In the genomic region with DNA sequence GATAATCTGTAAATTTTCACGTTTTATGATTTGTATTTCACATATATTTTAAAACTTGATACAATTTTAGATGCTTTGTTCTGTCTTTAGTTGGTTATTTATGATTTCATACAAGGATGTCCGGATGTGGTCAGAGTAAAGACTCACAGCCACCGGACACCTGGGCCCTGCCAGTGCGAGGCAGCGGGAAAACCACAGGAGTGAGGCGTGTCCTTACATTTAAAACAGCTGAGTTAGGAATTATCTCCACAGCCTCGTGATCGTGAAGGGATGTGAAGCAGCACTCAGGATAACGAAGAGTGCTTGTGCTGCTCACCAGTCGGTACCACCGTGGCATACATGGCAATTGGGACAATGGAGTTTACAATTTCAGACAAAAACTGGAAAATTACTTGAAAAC, we compare ENCODE assay signal across 11 cellular contexts. TPM values are rescaled to one million over a fixed set of nuclear protein-coding genes. Genes with fewer than 3 reads are reported as not detected.
DNase-seq lines count a peak whose midpoint lies in the region; ATAC-seq and TF ChIP-seq lines count a peak whose summit lies in the region.
"Had no signal": no experiment of that assay in that cellular context is flagged by ENCODE, and none has a peak within 500 bp of the region (broad histone marks: within the 10 kb centered on the region; RNA-seq: fewer than 3 reads in every experiment).

No MANE protein-coding gene starts in this region.

- no peak overlapping the region for H3K4me2 ChIP-seq in mammary epithelial cell (ENCODE audit: insufficient read depth, low read depth, low read length)

- H3K27me3 Mint-ChIP-seq in stimulated activated naive CD8-positive, alpha-beta T cell treated with anti-CD3 and anti-CD28 coated beads, Interleukin-15, Interleukin-2, amounts not matched to agents 100 ng/mL and 50 ng/mL, for 24 hours: no peaks in the 10 kb centered on the region
- no peaks in the 10 kb centered on the region for H3K27me3 Mint-ChIP-seq in stimulated activated naive CD8-positive, alpha-beta T cell treated with anti-CD3 and anti-CD28 coated beads, Interleukin-15, amount 100 ng/mL, for 72 hours
- H3K27me3 Mint-ChIP-seq: activated naive CD8-positive, alpha-beta T cell treated with anti-CD3 and anti-CD28 coated beads for 36 hours had no signal

- 81% methylated on average over 11 of the region's 11 CpGs for WGBS in mammary epithelial cell (ENCODE audit: low coverage, missing lambda C conversion rate)

- no peak for ATAC-seq in stimulated activated naive CD8-positive, alpha-beta T cell treated with anti-CD3 and anti-CD28 coated beads, Interleukin-15, amount 100 ng/mL, for 72 hours
- no peak for ATAC-seq in HG02798 (IDR thresholded peaks at IDR 0.05; ENCODE audit: poor library complexity, unreplicated experiment)

- no peaks in the 10 kb centered on the region for H3K9me3 Mint-ChIP-seq in stimulated activated naive CD8-positive, alpha-beta T cell treated with anti-CD3 and anti-CD28 coated beads, Interleukin-15, Interleukin-2, amounts not matched to agents 100 ng/mL and 50 ng/mL, for 24 hours
- H3K9me3 Mint-ChIP-seq in stimulated activated naive CD8-positive, alpha-beta T cell treated with anti-CD3 and anti-CD28 coated beads, Interleukin-15, amount 100 ng/mL, for 72 hours: no peaks in the 10 kb centered on the region
- H3K9me3 Mint-ChIP-seq: activated naive CD8-positive, alpha-beta T cell treated with anti-CD3 and anti-CD28 coated beads for 36 hours had no signal

- H3K4me3 ChIP-seq in mammary epithelial cell (replicated peaks in 1 of 3; ENCODE audit: insufficient read depth in 1 of 3, low read depth in 2 of 3, low read length in 3 of 3): no peak overlapping the region
- H3K4me3 ChIP-seq: HAP-1 had no signal

- TF ChIP-seq CTCF in mammary epithelial cell (conservative IDR thresholded peaks at IDR 0.05 in 1 of 2, IDR thresholded peaks at IDR 0.05 in 1 of 2; ENCODE audit: extremely low read depth in 1 of 2, insufficient read depth in 1 of 2, low read depth in 1 of 2, low read length in 2 of 2): no peak

- DNase-seq in stimulated activated naive CD8-positive, alpha-beta T cell treated with anti-CD3 and anti-CD28 coated beads, Interleukin-15, amount 100 ng/mL, for 72 hours: no peak
- DNase-seq in mammary epithelial cell: peak; percentile 52
- peak; percentile 63 for DNase-seq in kidney tubule cell (ENCODE audit: low spot score)
- DNase-seq in NCI-H1694 (lab: John Stamatoyannopoulos, UW): no peak
- DNase-seq in NCI-H446 (lab: John Stamatoyannopoulos, UW): no peak
- no peak for DNase-seq in NCI-H2107 (lab: John Stamatoyannopoulos, UW)
- DNase-seq: activated naive CD8-positive, alpha-beta T cell treated with anti-CD3 and anti-CD28 coated beads for 36 hours had no signal

- no peaks in the 10 kb centered on the region for H3K27me3 ChIP-seq in mammary epithelial cell (ENCODE audit: insufficient read depth, low read length)

- H3K79me2 ChIP-seq in mammary epithelial cell (ENCODE audit: insufficient read depth, low read length): peaks cover 69% of the 10 kb centered on the region

- H3K9ac ChIP-seq in mammary epithelial cell (ENCODE audit: insufficient read depth, low read length): no peak overlapping the region

- no peaks in the 10 kb centered on the region for H4K20me1 ChIP-seq in mammary epithelial cell (ENCODE audit: insufficient read depth, low read length)

- peak overlapping the region; percentile 47 for H3K27ac Mint-ChIP-seq in stimulated activated naive CD8-positive, alpha-beta T cell treated with anti-CD3 and anti-CD28 coated beads, Interleukin-15, Interleukin-2, amounts not matched to agents 100 ng/mL and 50 ng/mL, for 24 hours
- no peak overlapping the region for H3K27ac Mint-ChIP-seq in stimulated activated naive CD8-positive, alpha-beta T cell treated with anti-CD3 and anti-CD28 coated beads, Interleukin-15, amount 100 ng/mL, for 72 hours
- H3K27ac Mint-ChIP-seq: activated naive CD8-positive, alpha-beta T cell treated with anti-CD3 and anti-CD28 coated beads for 36 hours had no signal

- BruUV-seq in mammary epithelial cell (replicated peaks; lab: Mats Ljungman, UMichigan): no TSS peak

- peaks cover 4% of the 10 kb centered on the region for H3K36me3 Mint-ChIP-seq in stimulated activated naive CD8-positive, alpha-beta T cell treated with anti-CD3 and anti-CD28 coated beads, Interleukin-15, Interleukin-2, amounts not matched to agents 100 ng/mL and 50 ng/mL, for 24 hours (ENCODE audit: low read depth)

- intact Hi-C loops in mammary epithelial cell (cut with micrococcal nuclease): no loop called here

- H3K36me3 ChIP-seq in mammary epithelial cell (ENCODE audit: insufficient read depth, low read length): no peaks in the 10 kb centered on the region
- H3K36me3 ChIP-seq: HAP-1 had no signal

- in situ Hi-C loops in mammary epithelial cell (cut with MboI; ENCODE audit: low sequenced_read_pairs in 2 of 2): no loop called here

- dilution Hi-C loops in mammary epithelial cell (cut with HindIII; ENCODE audit: low sequenced_read_pairs): no loop called here

- peaks cover 37% of the 10 kb centered on the region for H3K4me1 Mint-ChIP-seq in stimulated activated naive CD8-positive, alpha-beta T cell treated with anti-CD3 and anti-CD28 coated beads, Interleukin-15, Interleukin-2, amounts not matched to agents 100 ng/mL and 50 ng/mL, for 24 hours (ENCODE audit: low read depth)
- H3K4me1 Mint-ChIP-seq in stimulated activated naive CD8-positive, alpha-beta T cell treated with anti-CD3 and anti-CD28 coated beads, Interleukin-15, amount 100 ng/mL, for 72 hours: peaks cover 31% of the 10 kb centered on the region

- no peaks in the 10 kb centered on the region for H3K9me3 ChIP-seq in mammary epithelial cell (replicated peaks; ENCODE audit: insufficient read depth, low read length)
- H3K9me3 ChIP-seq: HAP-1 had no signal

- CTCF ChIA-PET in mammary epithelial cell (lab: Charles Lee; ENCODE audit: low non-redundant PET): no interaction called here

- no peak overlapping the region for H3K27ac ChIP-seq in mammary epithelial cell (ENCODE audit: insufficient read depth, low read depth, low read length)
- H3K27ac ChIP-seq: HL-60 had no signal

- no peak overlapping the region for H3K4me3 Mint-ChIP-seq in stimulated activated naive CD8-positive, alpha-beta T cell treated with anti-CD3 and anti-CD28 coated beads, Interleukin-15, Interleukin-2, amounts not matched to agents 100 ng/mL and 50 ng/mL, for 24 hours
- peak overlapping the region in 1 of 2 donors; percentile 21 for H3K4me3 Mint-ChIP-seq in stimulated activated naive CD8-positive, alpha-beta T cell treated with anti-CD3 and anti-CD28 coated beads, Interleukin-15, amount 100 ng/mL, for 72 hours
- H3K4me3 Mint-ChIP-seq: activated naive CD8-positive, alpha-beta T cell treated with anti-CD3 and anti-CD28 coated beads for 36 hours had no signal

- peaks cover 11% of the 10 kb centered on the region for H3K4me1 ChIP-seq in mammary epithelial cell (ENCODE audit: insufficient read depth, low read length)

- no peak overlapping the region for H2AFZ ChIP-seq in mammary epithelial cell (ENCODE audit: low read depth, low read length)

RNA-seq across cellular contexts. Expression of a gene that starts 14.0 kb away (rescaled TPM):
- total RNA-seq in mammary epithelial cell: 10 to 100 TPM; 22.6 to 84.0 TPM
- polyA plus RNA-seq in mammary epithelial cell: 7.6 TPM
- 10.5 TPM for polyA minus RNA-seq in mammary epithelial cell

Comparison
In these comparisons a context has a peak if more than half of its experiments do, and no peak if none do; other contexts are left out.
1. DNase-seq: peak in mammary epithelial cell (single experiment) and kidney tubule cell (single experiment); none in stimulated activated naive CD8-positive, alpha-beta T cell treated with anti-CD3 and anti-CD28 coated beads, Interleukin-15, amount 100 ng/mL, for 72 hours (0 of 2), NCI-H1694 (single experiment), NCI-H446 (0 of 2) and NCI-H2107 (single experiment).